14 cellular contexts compared by ENCODE assay signal in the genomic region with DNA sequence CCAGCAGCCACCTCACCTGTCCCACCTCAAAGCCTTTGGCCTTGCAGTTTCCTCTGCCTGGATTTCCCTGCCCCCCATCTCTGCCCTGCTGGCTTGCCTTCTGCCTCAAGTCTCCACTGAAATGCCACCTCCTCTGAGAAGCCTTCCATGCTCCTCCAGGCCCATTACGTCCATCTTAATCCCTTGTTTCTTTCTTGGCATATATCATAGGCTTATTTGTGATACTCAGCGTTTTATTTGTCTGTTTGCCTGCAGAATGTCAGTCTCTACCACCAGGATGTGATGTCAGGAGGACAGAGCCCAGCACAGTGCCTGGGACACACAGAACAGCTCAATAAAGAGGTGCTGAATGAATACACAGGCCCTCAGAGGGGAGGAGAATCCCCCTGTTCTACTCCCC. TPM values are rescaled to one million over a fixed set of nuclear protein-coding genes. Genes with fewer than 3 reads are reported as not detected.
DNase-seq lines count a peak whose midpoint lies in the region; ATAC-seq and TF ChIP-seq lines count a peak whose summit lies in the region.
"Had no signal": no experiment of that assay in that cellular context is flagged by ENCODE, and none has a peak within 500 bp of the region (broad histone marks: within the 10 kb centered on the region; RNA-seq: fewer than 3 reads in every experiment).

No MANE protein-coding gene starts in this region.

- ATAC-seq in upper lobe of right lung, result no peak
- no peak for ATAC-seq in activated T-helper 17 cell treated with anti-CD3 and anti-CD28 coated beads, Interleukin-2, amount 50 U/mL, for 72 hours (replicated peaks)
- ATAC-seq in mucosa of descending colon, result no peak
- ATAC-seq: activated CD8-positive, alpha-beta memory T cell treated with anti-CD3 and anti-CD28 coated beads, Interleukin-2, amount 10 ng/mL, durations not matched to agents 7 days and 5 days; stimulated activated effector memory CD8-positive, alpha-beta T cell treated with anti-CD3 and anti-CD28 coated beads, Interleukin-12 subunit alpha, Interleukin-12 subunit beta, amount 100 ng/mL, for 72 hours had no signal

- peaks cover 31% of the 10 kb centered on the region for H3K79me2 ChIP-seq in OCI-LY3 (ENCODE audit: low read length)

- peaks cover 66% of the 10 kb centered on the region for H3K4me1 ChIP-seq in OCI-LY3 (ENCODE audit: low read length)
- H3K4me1 ChIP-seq in upper lobe of right lung, result peaks cover 61% of the 10 kb centered on the region
- peaks cover 14% of the 10 kb centered on the region for H3K4me1 ChIP-seq in mucosa of descending colon (ENCODE audit: low read depth)

- peaks cover 9% of the 10 kb centered on the region for H3K9me3 Mint-ChIP-seq in progenitor cell of endocrine pancreas (ENCODE audit: low read depth)
- no peaks in the 10 kb centered on the region for H3K9me3 Mint-ChIP-seq in activated T-helper 17 cell treated with anti-CD3 and anti-CD28 coated beads, Interleukin-2, amount 50 U/mL, for 72 hours

- peaks cover 13% of the 10 kb centered on the region for H3K36me3 Mint-ChIP-seq in progenitor cell of endocrine pancreas (ENCODE audit: insufficient read depth)
- H3K36me3 Mint-ChIP-seq in activated T-helper 17 cell treated with anti-CD3 and anti-CD28 coated beads, Interleukin-2, amount 50 U/mL, for 72 hours (ENCODE audit: low read depth), result no peaks in the 10 kb centered on the region
- H3K36me3 Mint-ChIP-seq: activated CD8-positive, alpha-beta memory T cell treated with anti-CD3 and anti-CD28 coated beads, Interleukin-2, amount 10 ng/mL, durations not matched to agents 7 days and 5 days; stimulated activated effector memory CD8-positive, alpha-beta T cell treated with anti-CD3 and anti-CD28 coated beads, Interleukin-12 subunit alpha, Interleukin-12 subunit beta, amount 100 ng/mL, for 72 hours had no signal

- no peaks in the 10 kb centered on the region for H4K20me1 ChIP-seq in OCI-LY3 (ENCODE audit: insufficient read depth, low read length)

- no peak overlapping the region for H2AFZ ChIP-seq in OCI-LY3 (ENCODE audit: low read depth, low read length)

- intact Hi-C loops in dorsolateral prefrontal cortex (cut with DNase I) (no loop called here), upper lobe of right lung (cut with DNase I) (no loop called here), mucosa of descending colon (cut with DNase I, micrococcal nuclease) (no loop called here)

- H3K4me3 ChIP-seq in OCI-LY3 (ENCODE audit: low read length), result 0 out of 2 replicates have a peak overlapping the region, but pooled peaks have one; percentile 54
- H3K4me3 ChIP-seq in dorsolateral prefrontal cortex, result peak overlapping the region in 5 of 59 donors; percentile 1 to 18 (median 14)
- H3K4me3 ChIP-seq in upper lobe of right lung, result no peak overlapping the region
- no peak overlapping the region for H3K4me3 ChIP-seq in mucosa of descending colon

- H3K4me2 ChIP-seq in OCI-LY3 (ENCODE audit: low read length), result peak overlapping the region; percentile 64
- H3K4me2 ChIP-seq: KMS-11 had no signal

- peak overlapping the region; percentile 11 for H3K27ac Mint-ChIP-seq in progenitor cell of endocrine pancreas
- no peak overlapping the region for H3K27ac Mint-ChIP-seq in activated T-helper 17 cell treated with anti-CD3 and anti-CD28 coated beads, Interleukin-2, amount 50 U/mL, for 72 hours
- H3K27ac Mint-ChIP-seq: activated CD8-positive, alpha-beta memory T cell treated with anti-CD3 and anti-CD28 coated beads, Interleukin-2, amount 10 ng/mL, durations not matched to agents 7 days and 5 days; stimulated activated effector memory CD8-positive, alpha-beta T cell treated with anti-CD3 and anti-CD28 coated beads, Interleukin-12 subunit alpha, Interleukin-12 subunit beta, amount 100 ng/mL, for 72 hours had no signal

- peaks cover 8% of the 10 kb centered on the region for H3K36me3 ChIP-seq in OCI-LY3 (replicated peaks; ENCODE audit: low read depth, low read length)
- no peaks in the 10 kb centered on the region for H3K36me3 ChIP-seq in upper lobe of right lung
- H3K36me3 ChIP-seq in mucosa of descending colon (ENCODE audit: low read depth), result no peaks in the 10 kb centered on the region

- no peak for DNase-seq in dorsolateral prefrontal cortex
- DNase-seq in progenitor cell of endocrine pancreas (ENCODE audit: low spot score, unreplicated experiment), result no peak
- no peak for DNase-seq in upper lobe of right lung
- no peak for DNase-seq in activated CD4-positive, CD25-positive, alpha-beta regulatory T cell (lab: John Stamatoyannopoulos, UW)
- DNase-seq in mucosa of descending colon, result no peak
- DNase-seq: activated CD8-positive, alpha-beta memory T cell treated with anti-CD3 and anti-CD28 coated beads, Interleukin-2, amount 10 ng/mL, durations not matched to agents 7 days and 5 days; effector CD4-positive, alpha-beta T cell; NCI-H2029 treated with DMSO at 0.1 percent for 48 hours; NCI-H774; SIG-M5 had no signal

- peak overlapping the region; percentile 48 for H3K27ac ChIP-seq in OCI-LY3 (ENCODE audit: low read length)
- peak overlapping the region; percentile 10 to 98 (median 92) for H3K27ac ChIP-seq in dorsolateral prefrontal cortex
- peak overlapping the region; percentile 79 for H3K27ac ChIP-seq in upper lobe of right lung
- H3K27ac ChIP-seq: KMS-11 had no signal

- TF ChIP-seq CTCF in OCI-LY3 (IDR thresholded peaks at IDR 0.05; ENCODE audit: low read depth, low read length) (no peak), dorsolateral prefrontal cortex (IDR thresholded peaks at IDR 0.05 in 54 of 56, conservative IDR thresholded peaks at IDR 0.05 in 2 of 56; ENCODE audit: low read depth in 1 of 56, partially characterized antibody in 56 of 56) (no peak), progenitor cell of endocrine pancreas (IDR thresholded peaks at IDR 0.05; ENCODE audit: unreplicated experiment) (no peak), upper lobe of right lung (IDR thresholded peaks at IDR 0.05) (no peak), mucosa of descending colon (IDR thresholded peaks at IDR 0.05) (no peak)

- peaks cover 10% of the 10 kb centered on the region for H3K4me1 Mint-ChIP-seq in progenitor cell of endocrine pancreas (ENCODE audit: low read depth)
- H3K4me1 Mint-ChIP-seq in activated T-helper 17 cell treated with anti-CD3 and anti-CD28 coated beads, Interleukin-2, amount 50 U/mL, for 72 hours, result no peaks in the 10 kb centered on the region
- H3K4me1 Mint-ChIP-seq: stimulated activated effector memory CD8-positive, alpha-beta T cell treated with anti-CD3 and anti-CD28 coated beads, Interleukin-12 subunit alpha, Interleukin-12 subunit beta, amount 100 ng/mL, for 72 hours had no signal

- H3K4me3 Mint-ChIP-seq in progenitor cell of endocrine pancreas (ENCODE audit: low read depth), result no peak overlapping the region
- no peak overlapping the region for H3K4me3 Mint-ChIP-seq in activated T-helper 17 cell treated with anti-CD3 and anti-CD28 coated beads, Interleukin-2, amount 50 U/mL, for 72 hours
- H3K4me3 Mint-ChIP-seq: activated CD8-positive, alpha-beta memory T cell treated with anti-CD3 and anti-CD28 coated beads, Interleukin-2, amount 10 ng/mL, durations not matched to agents 7 days and 5 days; stimulated activated effector memory CD8-positive, alpha-beta T cell treated with anti-CD3 and anti-CD28 coated beads, Interleukin-12 subunit alpha, Interleukin-12 subunit beta, amount 100 ng/mL, for 72 hours had no signal

- peaks cover 6% of the 10 kb centered on the region; the same call in 1 of the 2 replicates for H3K9me3 ChIP-seq in OCI-LY3 (ENCODE audit: insufficient read depth, low read length)
- no peaks in the 10 kb centered on the region for H3K9me3 ChIP-seq in upper lobe of right lung
- no peaks in the 10 kb centered on the region for H3K9me3 ChIP-seq in mucosa of descending colon

- no peaks in the 10 kb centered on the region for H3K27me3 Mint-ChIP-seq in progenitor cell of endocrine pancreas
- H3K27me3 Mint-ChIP-seq in activated T-helper 17 cell treated with anti-CD3 and anti-CD28 coated beads, Interleukin-2, amount 50 U/mL, for 72 hours, result no peaks in the 10 kb centered on the region
- H3K27me3 Mint-ChIP-seq: activated CD8-positive, alpha-beta memory T cell treated with anti-CD3 and anti-CD28 coated beads, Interleukin-2, amount 10 ng/mL, durations not matched to agents 7 days and 5 days had no signal

- no peaks in the 10 kb centered on the region for H3K27me3 ChIP-seq in OCI-LY3 (ENCODE audit: low read depth, low read length)
- H3K27me3 ChIP-seq in dorsolateral prefrontal cortex, result no peaks in the 10 kb centered on the region
- H3K27me3 ChIP-seq in upper lobe of right lung, result no peaks in the 10 kb centered on the region

- peak overlapping the region; percentile 60 for H3K9ac ChIP-seq in OCI-LY3 (ENCODE audit: low read length)
- H3K9ac ChIP-seq: KMS-11 had no signal

RNA-seq across cellular contexts. Expression of a gene that starts 24.4 kb away (rescaled TPM):
- total RNA-seq in dorsolateral prefrontal cortex, result under 1 TPM in 4 of 120 experiments, not detected in 116; 0.32 to 0.57 (median 0.38) TPM
- total RNA-seq in progenitor cell of endocrine pancreas, result 0.34 and 0.38 TPM in 2 replicates
- 1.6 TPM for total RNA-seq in upper lobe of right lung
- not detected for total RNA-seq in activated T-helper 17 cell treated with anti-CD3 and anti-CD28 coated beads, Interleukin-2, amount 50 U/mL, for 72 hours
- 10 to 100 TPM; 11.6 to 35.0 (median 30.0) TPM for total RNA-seq in mucosa of descending colon
- total RNA-seq: activated CD8-positive, alpha-beta memory T cell treated with anti-CD3 and anti-CD28 coated beads, Interleukin-2, amount 10 ng/mL, durations not matched to agents 7 days and 5 days had no signal
